ENCODE assay signal across 8 cellular contexts in the genomic region with DNA sequence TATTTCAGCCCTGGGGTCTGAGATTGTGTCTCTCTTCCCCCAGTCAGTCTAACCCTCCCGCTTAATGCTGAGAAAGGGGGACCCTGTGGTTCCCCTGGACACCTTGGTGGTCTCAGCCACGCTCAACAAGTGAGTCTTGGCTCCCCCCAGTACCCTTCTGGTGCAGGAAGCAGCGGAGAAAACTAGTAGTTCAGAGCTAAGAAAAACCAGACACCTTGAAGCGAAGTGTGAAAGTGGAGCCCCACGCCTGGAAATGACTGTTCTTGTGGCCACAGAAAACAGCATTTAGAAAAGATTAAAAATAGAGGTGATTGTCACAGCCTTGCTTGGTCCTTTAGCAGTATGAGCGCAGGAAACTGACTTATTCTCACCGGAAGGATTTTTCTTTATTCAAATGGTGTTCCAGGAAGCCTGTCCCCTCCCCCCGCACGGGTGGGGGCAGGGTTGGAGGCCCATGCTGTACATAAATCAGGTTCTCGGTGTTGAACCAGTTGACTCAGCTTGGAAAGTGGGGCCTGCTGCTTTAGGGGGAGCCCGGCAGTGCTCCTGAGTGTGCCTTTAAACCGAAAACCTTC. TPM values are rescaled to one million over a fixed set of nuclear protein-coding genes. Genes with fewer than 3 reads are reported as not detected.
DNase-seq lines count a peak whose midpoint lies in the region; ATAC-seq and TF ChIP-seq lines count a peak whose summit lies in the region.

No MANE protein-coding gene starts in this region.

- DNase-seq in NCI-H2227 (lab: John Stamatoyannopoulos, UW; ENCODE audit: unreplicated experiment) (peak; percentile 26), NCI-H2227 treated with DMSO at 0.1 percent for 48 hours (lab: John Stamatoyannopoulos, UW) (no peak), immature natural killer cell (peak; percentile 90 to 92 (median 92)), SKM-1 treated with dmso at 0.1 percent for 144 hours (lab: John Stamatoyannopoulos, UW; ENCODE audit: unreplicated experiment) (no peak)
- DNase-seq in activated naive CD8-positive, alpha-beta T cell treated with anti-CD3 and anti-CD28 coated beads, Interleukin-2, amount 10 ng/mL, durations not matched to agents 7 days and 5 days: peak; percentile 86
- peak; percentile 94 for DNase-seq in stimulated activated CD4-positive, alpha-beta T cell treated with anti-CD3 and anti-CD28 coated beads, Interleukin-1b, Interleukin-23, amount 100 ng/mL, for 48 hours

- peak overlapping the region; percentile 98 for H3K4me3 Mint-ChIP-seq in activated naive CD8-positive, alpha-beta T cell treated with anti-CD3 and anti-CD28 coated beads, Interleukin-2, amount 10 ng/mL, durations not matched to agents 7 days and 5 days
- H3K4me3 Mint-ChIP-seq in immature natural killer cell: peak overlapping the region; percentile 92 to 96 (median 94)

- H3K36me3 Mint-ChIP-seq in activated naive CD8-positive, alpha-beta T cell treated with anti-CD3 and anti-CD28 coated beads, Interleukin-2, amount 10 ng/mL, durations not matched to agents 7 days and 5 days: peaks cover 29% of the 10 kb centered on the region
- peaks cover 0 to 19% (median 3%) of the 10 kb centered on the region in 3 donors for H3K36me3 Mint-ChIP-seq in immature natural killer cell

- H3K9me3 Mint-ChIP-seq in activated naive CD8-positive, alpha-beta T cell treated with anti-CD3 and anti-CD28 coated beads, Interleukin-2, amount 10 ng/mL, durations not matched to agents 7 days and 5 days: no peaks in the 10 kb centered on the region
- no peaks in the 10 kb centered on the region for H3K9me3 Mint-ChIP-seq in immature natural killer cell

- no peaks in the 10 kb centered on the region for H3K27me3 Mint-ChIP-seq in activated naive CD8-positive, alpha-beta T cell treated with anti-CD3 and anti-CD28 coated beads, Interleukin-2, amount 10 ng/mL, durations not matched to agents 7 days and 5 days
- peaks cover 21 to 43% (median 29%) of the 10 kb centered on the region in 3 donors for H3K27me3 Mint-ChIP-seq in immature natural killer cell (ENCODE audit: low read depth in 3 of 3)

- POLR2A ChIA-PET in activated naive CD8-positive, alpha-beta T cell treated with anti-CD3 and anti-CD28 coated beads, Interleukin-2, amount 10 ng/mL, durations not matched to agents 7 days and 5 days (lab: Charles Lee): interaction anchor here (0.6 to 6.0 kb wide), 15 partner anchors 8 to 371 kb away, joined by 3 to 76 read pairs (median 3); partner anchors contain the start of genes ARPC5L, GOLGA1, HSPA5 and RPL35

- peak overlapping the region; percentile 98 for H3K27ac Mint-ChIP-seq in activated naive CD8-positive, alpha-beta T cell treated with anti-CD3 and anti-CD28 coated beads, Interleukin-2, amount 10 ng/mL, durations not matched to agents 7 days and 5 days
- peak overlapping the region; percentile 97 to 98 (median 98) for H3K27ac Mint-ChIP-seq in immature natural killer cell

- peak; percentile 40 for ATAC-seq in HG03045 (IDR thresholded peaks at IDR 0.05; ENCODE audit: unreplicated experiment)
- peak; percentile 6; the same call in 1 of the 3 replicates for ATAC-seq in SK-N-SH treated with all-trans-retinoic acid at 6 μM for 48 hours
- peak; percentile 53 for ATAC-seq in activated naive CD8-positive, alpha-beta T cell treated with anti-CD3 and anti-CD28 coated beads, Interleukin-2, amount 10 ng/mL, durations not matched to agents 7 days and 5 days (ENCODE audit: low read depth)

- peaks cover 36% of the 10 kb centered on the region for H3K4me1 Mint-ChIP-seq in activated naive CD8-positive, alpha-beta T cell treated with anti-CD3 and anti-CD28 coated beads, Interleukin-2, amount 10 ng/mL, durations not matched to agents 7 days and 5 days
- H3K4me1 Mint-ChIP-seq in immature natural killer cell: peaks cover 67 to 76% of the 10 kb centered on the region in 2 donors

TF ChIP-seq in SK-N-SH treated with all-trans-retinoic acid at 6 μM for 48 hours, 23 proteins besides CTCF, POLR2A, EP300 and RAD21:
- TF ChIP-seq ZNF70 (CRISPR knock-in tag; IDR thresholded peaks at IDR 0.05) (no peak), ZNF565 (CRISPR knock-in tag; conservative IDR thresholded peaks at IDR 0.05; ENCODE audit: low read depth) (no peak), ARNTL (CRISPR knock-in tag; IDR thresholded peaks at IDR 0.05; ENCODE audit: borderline replicate concordance, low read depth) (no peak), ZNF8 (CRISPR knock-in tag; IDR thresholded peaks at IDR 0.05) (no peak), BACH2 (CRISPR knock-in tag; IDR thresholded peaks at IDR 0.05; ENCODE audit: borderline replicate concordance) (no peak), ZFP3 (CRISPR knock-in tag; IDR thresholded peaks at IDR 0.05) (no peak), ZFP30 (CRISPR knock-in tag; IDR thresholded peaks at IDR 0.05) (no peak), TCF4 (CRISPR knock-in tag; IDR thresholded peaks at IDR 0.05; ENCODE audit: borderline replicate concordance) (no peak), PATZ1 (CRISPR knock-in tag; IDR thresholded peaks at IDR 0.05; ENCODE audit: borderline replicate concordance) (no peak), ZC3H10 (CRISPR knock-in tag; IDR thresholded peaks at IDR 0.05) (no peak), OSR1 (CRISPR knock-in tag; IDR thresholded peaks at IDR 0.05) (no peak), CSDC2 (CRISPR knock-in tag; IDR thresholded peaks at IDR 0.05) (no peak), SNAI2 (CRISPR knock-in tag; IDR thresholded peaks at IDR 0.05) (no peak)
- TF ChIP-seq, protein P1, sequence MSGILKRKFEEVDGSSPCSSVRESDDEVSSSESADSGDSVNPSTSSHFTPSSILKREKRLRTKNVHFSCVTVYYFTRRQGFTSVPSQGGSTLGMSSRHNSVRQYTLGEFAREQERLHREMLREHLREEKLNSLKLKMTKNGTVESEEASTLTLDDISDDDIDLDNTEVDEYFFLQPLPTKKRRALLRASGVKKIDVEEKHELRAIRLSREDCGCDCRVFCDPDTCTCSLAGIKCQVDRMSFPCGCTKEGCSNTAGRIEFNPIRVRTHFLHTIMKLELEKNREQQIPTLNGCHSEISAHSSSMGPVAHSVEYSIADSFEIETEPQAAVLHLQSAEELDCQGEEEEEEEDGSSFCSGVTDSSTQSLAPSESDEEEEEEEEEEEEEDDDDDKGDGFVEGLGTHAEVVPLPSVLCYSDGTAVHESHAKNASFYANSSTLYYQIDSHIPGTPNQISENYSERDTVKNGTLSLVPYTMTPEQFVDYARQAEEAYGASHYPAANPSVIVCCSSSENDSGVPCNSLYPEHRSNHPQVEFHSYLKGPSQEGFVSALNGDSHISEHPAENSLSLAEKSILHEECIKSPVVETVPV (CRISPR knock-in tag; IDR thresholded peaks at IDR 0.05): no peak
- TF ChIP-seq, protein P2, sequence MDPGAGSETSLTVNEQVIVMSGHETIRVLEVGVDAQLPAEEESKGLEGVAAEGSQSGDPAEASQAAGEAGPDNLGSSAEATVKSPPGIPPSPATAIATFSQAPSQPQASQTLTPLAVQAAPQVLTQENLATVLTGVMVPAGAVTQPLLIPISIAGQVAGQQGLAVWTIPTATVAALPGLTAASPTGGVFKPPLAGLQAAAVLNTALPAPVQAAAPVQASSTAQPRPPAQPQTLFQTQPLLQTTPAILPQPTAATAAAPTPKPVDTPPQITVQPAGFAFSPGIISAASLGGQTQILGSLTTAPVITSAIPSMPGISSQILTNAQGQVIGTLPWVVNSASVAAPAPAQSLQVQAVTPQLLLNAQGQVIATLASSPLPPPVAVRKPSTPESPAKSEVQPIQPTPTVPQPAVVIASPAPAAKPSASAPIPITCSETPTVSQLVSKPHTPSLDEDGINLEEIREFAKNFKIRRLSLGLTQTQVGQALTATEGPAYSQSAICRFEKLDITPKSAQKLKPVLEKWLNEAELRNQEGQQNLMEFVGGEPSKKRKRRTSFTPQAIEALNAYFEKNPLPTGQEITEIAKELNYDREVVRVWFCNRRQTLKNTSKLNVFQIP (CRISPR knock-in tag; IDR thresholded peaks at IDR 0.05; ENCODE audit: borderline replicate concordance, low read depth): no peak
- TF ChIP-seq, protein P3, sequence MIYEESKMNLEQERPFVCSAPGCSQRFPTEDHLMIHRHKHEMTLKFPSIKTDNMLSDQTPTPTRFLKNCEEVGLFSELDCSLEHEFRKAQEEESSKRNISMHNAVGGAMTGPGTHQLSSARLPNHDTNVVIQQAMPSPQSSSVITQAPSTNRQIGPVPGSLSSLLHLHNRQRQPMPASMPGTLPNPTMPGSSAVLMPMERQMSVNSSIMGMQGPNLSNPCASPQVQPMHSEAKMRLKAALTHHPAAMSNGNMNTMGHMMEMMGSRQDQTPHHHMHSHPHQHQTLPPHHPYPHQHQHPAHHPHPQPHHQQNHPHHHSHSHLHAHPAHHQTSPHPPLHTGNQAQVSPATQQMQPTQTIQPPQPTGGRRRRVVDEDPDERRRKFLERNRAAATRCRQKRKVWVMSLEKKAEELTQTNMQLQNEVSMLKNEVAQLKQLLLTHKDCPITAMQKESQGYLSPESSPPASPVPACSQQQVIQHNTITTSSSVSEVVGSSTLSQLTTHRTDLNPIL (CRISPR knock-in tag; IDR thresholded peaks at IDR 0.05; ENCODE audit: low read depth): no peak

RNA-seq across cellular contexts. Expression of gene ARPC5L, which starts 8.1 kb away (rescaled TPM):
- total RNA-seq in activated naive CD8-positive, alpha-beta T cell treated with anti-CD3 and anti-CD28 coated beads, Interleukin-2, amount 10 ng/mL, durations not matched to agents 7 days and 5 days: 10 to 100 TPM; 68.2 to 70.2 TPM
- 100 to 1,000 TPM; 169 to 202 (median 172) TPM for polyA plus RNA-seq in immature natural killer cell

RNA-seq across cellular contexts. Expression of gene RPL35, which starts 8.3 kb away (rescaled TPM):
- total RNA-seq in activated naive CD8-positive, alpha-beta T cell treated with anti-CD3 and anti-CD28 coated beads, Interleukin-2, amount 10 ng/mL, durations not matched to agents 7 days and 5 days: 1,000 to 10,000 TPM; 1,398 to 1,411 TPM
- 1,000 to 10,000 TPM in 2 of 3 donors, 100 to 1,000 TPM in 1; 774 to 2,756 (median 1,213) TPM for polyA plus RNA-seq in immature natural killer cell

RNA-seq across cellular contexts. Expression of gene WDR38, which starts 16.8 kb away (rescaled TPM):
- total RNA-seq in activated naive CD8-positive, alpha-beta T cell treated with anti-CD3 and anti-CD28 coated beads, Interleukin-2, amount 10 ng/mL, durations not matched to agents 7 days and 5 days: not detected
- not detected for polyA plus RNA-seq in immature natural killer cell

Comparison
In these comparisons a context has a peak if more than half of its experiments do, and no peak if none do; other contexts are left out.
1. DNase-seq: peak in NCI-H2227 (single experiment), activated naive CD8-positive, alpha-beta T cell treated with anti-CD3 and anti-CD28 coated beads, Interleukin-2, amount 10 ng/mL, durations not matched to agents 7 days and 5 days (single experiment), immature natural killer cell (3 of 3) and stimulated activated CD4-positive, alpha-beta T cell treated with anti-CD3 and anti-CD28 coated beads, Interleukin-1b, Interleukin-23, amount 100 ng/mL, for 48 hours (single experiment); none in NCI-H2227 treated with DMSO at 0.1 percent for 48 hours (single experiment) and SKM-1 treated with dmso at 0.1 percent for 144 hours (single experiment).
2. Peak in every context shown above with its lines, with median percentiles within 50 percentile points of each other: ATAC-seq.